ENCODE assay signal across 18 cellular contexts in the genomic region with DNA sequence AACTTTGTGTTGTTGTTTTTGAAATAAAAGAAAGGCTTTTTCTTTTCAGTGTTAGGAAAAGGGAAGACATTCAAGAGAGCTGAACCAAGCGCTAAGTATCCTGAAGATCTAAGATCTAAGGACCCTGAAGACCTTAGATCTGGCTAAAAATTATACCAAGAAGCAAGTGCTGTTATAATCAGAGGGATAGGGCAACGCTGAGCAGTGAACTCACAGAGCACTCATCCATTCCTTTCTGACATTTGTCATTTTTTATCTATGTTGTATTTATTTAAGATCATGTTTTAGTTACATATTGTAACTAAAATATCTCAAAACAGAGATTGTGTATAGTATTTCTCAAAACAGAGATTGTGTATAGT.
A peak's percentile ranks its signal among the peaks of the same experiment; 100 is the strongest.
DNase-seq lines count a peak whose midpoint lies in the region; ATAC-seq and TF ChIP-seq lines count a peak whose summit lies in the region.
"Had no signal": no experiment of that assay in that cellular context is flagged by ENCODE, and none has a peak within 500 bp of the region (broad histone marks: within the 10 kb centered on the region; RNA-seq: fewer than 3 reads in every experiment).

No MANE protein-coding gene starts in this region.

- CTCF ChIA-PET in PC-9 (lab: Charles Lee) = no interaction called here

- ATAC-seq in activated T-cell treated with anti-CD3 and anti-CD28 coated beads, Interleukin-2, amount 50 U/mL, for 4 hours = no peak
- ATAC-seq: Panc1 had no signal

- no peak overlapping the region for H3K4me3 Mint-ChIP-seq in activated T-cell treated with anti-CD3 and anti-CD28 coated beads, Interleukin-2, amount 50 U/mL, for 24 hours
- H3K4me3 Mint-ChIP-seq in activated T-cell treated with anti-CD3 and anti-CD28 coated beads, Interleukin-2, amount 50 U/mL, for 4 hours = no peak overlapping the region
- H3K4me3 Mint-ChIP-seq in endothelial cell (ENCODE audit: unreplicated experiment) = no peak overlapping the region
- H3K4me3 Mint-ChIP-seq: activated naive CD8-positive, alpha-beta T cell treated with anti-CD3 and anti-CD28 coated beads for 36 hours had no signal

- H3K27me3 ChIP-seq in PC-9 (ENCODE audit: insufficient read depth, low read depth) = no peaks in the 10 kb centered on the region
- H3K27me3 ChIP-seq in smooth muscle cell (ENCODE audit: low read depth) = no peaks in the 10 kb centered on the region
- H3K27me3 ChIP-seq in SJCRH30 = 0 out of 2 replicates have a peak, but pooled peaks cover 3% of the 10 kb centered on the region
- H3K27me3 ChIP-seq: BLaER1 treated with 17β-estradiol and CSF1 and Interleukin-3, amounts not matched to agents 10 nM and 100 nM; ovary had no signal

- no peaks in the 10 kb centered on the region for H3K36me3 Mint-ChIP-seq in activated T-cell treated with anti-CD3 and anti-CD28 coated beads, Interleukin-2, amount 50 U/mL, for 24 hours (ENCODE audit: low read depth)
- no peaks in the 10 kb centered on the region for H3K36me3 Mint-ChIP-seq in activated T-cell treated with anti-CD3 and anti-CD28 coated beads, Interleukin-2, amount 50 U/mL, for 4 hours (ENCODE audit: insufficient read depth)
- no peaks in the 10 kb centered on the region for H3K36me3 Mint-ChIP-seq in endothelial cell (ENCODE audit: low read depth, unreplicated experiment)
- H3K36me3 Mint-ChIP-seq: activated naive CD8-positive, alpha-beta T cell treated with anti-CD3 and anti-CD28 coated beads for 36 hours had no signal

- H2AFZ ChIP-seq in PC-9 (peak overlapping the region; percentile 36; the same call in 1 of the 2 replicates), smooth muscle cell (ENCODE audit: low read depth) (no peak overlapping the region)

- intact Hi-C loops in PC-9 (cut with micrococcal nuclease; ENCODE audit: unreplicated experiment) = loop anchor here (10.0 kb wide), 1 partner anchor 334 kb away; no protein-coding TSS in a partner anchor

- TF ChIP-seq CTCF in PC-9 (conservative IDR thresholded peaks at IDR 0.05) (no peak), choroid plexus epithelial cell (conservative IDR thresholded peaks at IDR 0.05; ENCODE audit: low read depth, low read length) (no peak), smooth muscle cell (IDR thresholded peaks at IDR 0.05; ENCODE audit: borderline replicate concordance, insufficient read depth, poor library complexity, severe bottlenecking) (no peak), endothelial cell (IDR thresholded peaks at IDR 0.05; ENCODE audit: unreplicated experiment) (no peak)

- no peak for DNase-seq in activated T-cell treated with anti-CD3 and anti-CD28 coated beads, Interleukin-2, amount 50 U/mL, for 24 hours
- no peak for DNase-seq in activated T-cell treated with anti-CD3 and anti-CD28 coated beads, Interleukin-2, amount 50 U/mL, for 4 hours
- DNase-seq in PC-9 = no peak
- DNase-seq in choroid plexus epithelial cell (ENCODE audit: low read depth) = no peak
- no peak for DNase-seq in smooth muscle cell (lab: John Stamatoyannopoulos, UW; ENCODE audit: unreplicated experiment)
- DNase-seq in NCI-H82 (lab: John Stamatoyannopoulos, UW) = no peak
- no peak for DNase-seq in endothelial cell (ENCODE audit: low spot score)
- no peak for DNase-seq in SJCRH30
- DNase-seq: activated CD4-positive, CD25-positive, alpha-beta regulatory T cell; activated naive CD8-positive, alpha-beta T cell treated with anti-CD3 and anti-CD28 coated beads for 36 hours; hippocampal formation; NCI-H1694 had no signal

- no peaks in the 10 kb centered on the region for H4K20me1 ChIP-seq in PC-9 (ENCODE audit: insufficient read depth)
- no peaks in the 10 kb centered on the region for H4K20me1 ChIP-seq in smooth muscle cell (ENCODE audit: low read depth)
- H4K20me1 ChIP-seq: BLaER1 treated with 17β-estradiol and CSF1 and Interleukin-3, amounts not matched to agents 10 nM and 100 nM had no signal

- H3K9me3 ChIP-seq in PC-9 (ENCODE audit: insufficient read depth, low read depth) (no peaks in the 10 kb centered on the region), smooth muscle cell (replicated peaks; ENCODE audit: low read depth) (no peaks in the 10 kb centered on the region), SJCRH30 (replicated peaks) (no peaks in the 10 kb centered on the region)
- H3K9me3 ChIP-seq: ovary had no signal

- no TSS peak for BruUV-seq in PC-9 (replicated peaks; lab: Mats Ljungman, UMichigan)

- peaks cover 9% of the 10 kb centered on the region for H3F3A ChIP-seq in PC-9 (ENCODE audit: insufficient read depth, low read depth)
- no peaks in the 10 kb centered on the region for H3F3A ChIP-seq in smooth muscle cell (ENCODE audit: low read depth)

- H3K27me3 Mint-ChIP-seq in activated T-cell treated with anti-CD3 and anti-CD28 coated beads, Interleukin-2, amount 50 U/mL, for 24 hours = peaks cover 28% of the 10 kb centered on the region
- peaks cover 7% of the 10 kb centered on the region for H3K27me3 Mint-ChIP-seq in activated T-cell treated with anti-CD3 and anti-CD28 coated beads, Interleukin-2, amount 50 U/mL, for 4 hours (ENCODE audit: low read depth)
- H3K27me3 Mint-ChIP-seq in endothelial cell (ENCODE audit: unreplicated experiment) = no peaks in the 10 kb centered on the region

- H3K4me1 Mint-ChIP-seq in activated T-cell treated with anti-CD3 and anti-CD28 coated beads, Interleukin-2, amount 50 U/mL, for 24 hours (ENCODE audit: low read depth) = peaks cover 7% of the 10 kb centered on the region
- H3K4me1 Mint-ChIP-seq in activated T-cell treated with anti-CD3 and anti-CD28 coated beads, Interleukin-2, amount 50 U/mL, for 4 hours (ENCODE audit: low read depth) = no peaks in the 10 kb centered on the region
- H3K4me1 Mint-ChIP-seq in endothelial cell (ENCODE audit: unreplicated experiment) = no peaks in the 10 kb centered on the region
- H3K4me1 Mint-ChIP-seq: activated naive CD8-positive, alpha-beta T cell treated with anti-CD3 and anti-CD28 coated beads for 36 hours had no signal

- H3K79me2 ChIP-seq in PC-9 (ENCODE audit: low read depth) (no peaks in the 10 kb centered on the region), smooth muscle cell (ENCODE audit: low read depth) (no peaks in the 10 kb centered on the region)

- H3K4me1 ChIP-seq in PC-9 (replicated peaks; ENCODE audit: insufficient read depth) (peaks cover 14% of the 10 kb centered on the region), smooth muscle cell (ENCODE audit: low read depth) (peaks cover 4% of the 10 kb centered on the region), SJCRH30 (no peaks in the 10 kb centered on the region)

- no peaks in the 10 kb centered on the region for H3K36me3 ChIP-seq in PC-9 (ENCODE audit: low read depth)
- H3K36me3 ChIP-seq in smooth muscle cell (ENCODE audit: low read depth) = no peaks in the 10 kb centered on the region
- no peaks in the 10 kb centered on the region for H3K36me3 ChIP-seq in SJCRH30
- H3K36me3 ChIP-seq: BLaER1 treated with 17β-estradiol and CSF1 and Interleukin-3, amounts not matched to agents 10 nM and 100 nM; ovary had no signal

- H3K27ac ChIP-seq in PC-9 (peak overlapping the region; percentile 89), smooth muscle cell (ENCODE audit: low read depth) (peak overlapping the region; percentile 86), SJCRH30 (no peak overlapping the region)
- H3K27ac ChIP-seq: coronary artery, ovary had no signal

- H3K4me2 ChIP-seq in PC-9 (peak overlapping the region; percentile 73), smooth muscle cell (peak overlapping the region; percentile 61)
- H3K4me2 ChIP-seq: BLaER1 treated with 17β-estradiol and CSF1 and Interleukin-3, amounts not matched to agents 10 nM and 100 nM had no signal

- H3K4me3 ChIP-seq in PC-9 (peak overlapping the region; percentile 37; the same call in 1 of the 2 replicates), choroid plexus epithelial cell (ENCODE audit: low read depth, low read length) (peak overlapping the region; percentile 3), smooth muscle cell (peak overlapping the region; percentile 1), SJCRH30 (no peak overlapping the region)
- H3K4me3 ChIP-seq: BLaER1 treated with 17β-estradiol and CSF1 and Interleukin-3, amounts not matched to agents 10 nM and 100 nM; coronary artery; lung; ovary had no signal

- H3K9ac ChIP-seq in smooth muscle cell (ENCODE audit: low read depth) = peak overlapping the region; percentile 69
- H3K9ac ChIP-seq: BLaER1 treated with 17β-estradiol and CSF1 and Interleukin-3, amounts not matched to agents 10 nM and 100 nM had no signal

- H3K9me3 Mint-ChIP-seq in activated T-cell treated with anti-CD3 and anti-CD28 coated beads, Interleukin-2, amount 50 U/mL, for 24 hours = no peaks in the 10 kb centered on the region
- H3K9me3 Mint-ChIP-seq in activated T-cell treated with anti-CD3 and anti-CD28 coated beads, Interleukin-2, amount 50 U/mL, for 4 hours = no peaks in the 10 kb centered on the region
- no peaks in the 10 kb centered on the region for H3K9me3 Mint-ChIP-seq in endothelial cell (ENCODE audit: unreplicated experiment)
- H3K9me3 Mint-ChIP-seq: activated naive CD8-positive, alpha-beta T cell treated with anti-CD3 and anti-CD28 coated beads for 36 hours; activated T-helper 2 cell treated with anti-CD3 and anti-CD28 coated beads, Interferon-gamma antibody, Interleukin-2, Interleukin-4, amounts not matched to agents 10 μg/mL and 5 μg/mL and 100 μg/mL, durations not matched to agents 14 hours and 24 hours and 36 hours had no signal

- no peaks in the 10 kb centered on the region for H3K9me2 ChIP-seq in PC-9 (ENCODE audit: insufficient read depth)

- WGBS in smooth muscle cell (ENCODE audit: low lambda C conversion rate) = 46% methylated on average over 2 of the region's 2 CpGs

- H3K27ac Mint-ChIP-seq in activated T-cell treated with anti-CD3 and anti-CD28 coated beads, Interleukin-2, amount 50 U/mL, for 24 hours = peak overlapping the region; percentile 41
- no peak overlapping the region for H3K27ac Mint-ChIP-seq in endothelial cell (ENCODE audit: unreplicated experiment)
- H3K27ac Mint-ChIP-seq: activated naive CD8-positive, alpha-beta T cell treated with anti-CD3 and anti-CD28 coated beads for 36 hours; activated T-helper 2 cell treated with anti-CD3 and anti-CD28 coated beads, Interferon-gamma antibody, Interleukin-2, Interleukin-4, amounts not matched to agents 10 μg/mL and 5 μg/mL and 100 μg/mL, durations not matched to agents 14 hours and 24 hours and 36 hours had no signal

- POLR2A ChIA-PET in PC-9 (lab: Charles Lee; ENCODE audit: unreplicated experiment) = interaction anchor here (0.6 kb wide), 1 partner anchor 157 kb away, joined by 7 read pairs; no protein-coding TSS in a partner anchor
